In genomic region chr3:52845691-52846426, GRCh38 we compare ENCODE assay signal across 7 cellular contexts. TPM values are rescaled to one million over a fixed set of nuclear protein-coding genes. Genes with fewer than 3 reads are reported as not detected.
DNase-seq lines count a peak whose midpoint lies in the region; ATAC-seq and TF ChIP-seq lines count a peak whose summit lies in the region.
"Had no signal": no experiment of that assay in that cellular context is flagged by ENCODE, and none has a peak within 500 bp of the region (broad histone marks: within the 10 kb centered on the region; RNA-seq: fewer than 3 reads in every experiment).

No MANE protein-coding gene starts in this region.

- no peak overlapping the region for H3K4me3 ChIP-seq in fibroblast of lung (replicated peaks in 1 of 4; ENCODE audit: control extremely low read depth in 1 of 4, insufficient read depth in 1 of 4, low read depth in 3 of 4, low read length in 4 of 4)
- no peak overlapping the region for H3K4me3 ChIP-seq in tibial nerve
- H3K4me3 ChIP-seq in SJCRH30: no peak overlapping the region

- H3K4me1 ChIP-seq in fibroblast of lung (ENCODE audit: control insufficient read depth, extremely low read depth, insufficient read depth, low read length) (peaks cover 6% of the 10 kb centered on the region), tibial nerve (peaks cover 0 to 41% (median 9%) of the 10 kb centered on the region in 4 donors), SJCRH30 (no peaks in the 10 kb centered on the region)

- 58 to 68% methylated on average over 7 of the region's 7 CpGs for WGBS in tibial nerve, 2 donors

- TF ChIP-seq CTCF in fibroblast of lung (conservative IDR thresholded peaks at IDR 0.05 in 1 of 2, IDR thresholded peaks at IDR 0.05 in 1 of 2; ENCODE audit: low read depth in 1 of 2, low read length in 2 of 2) (peak; percentile 17 to 47), tibial nerve (IDR thresholded peaks at IDR 0.05) (peak in 4 of 5 experiments; percentile 19 to 54 (median 44))

- no peaks in the 10 kb centered on the region for H3K27me3 ChIP-seq in fibroblast of lung (ENCODE audit: control insufficient read depth, insufficient read depth, low read length)
- no peaks in the 10 kb centered on the region for H3K27me3 ChIP-seq in tibial nerve
- H3K27me3 ChIP-seq in SJCRH30: no peaks in the 10 kb centered on the region

- peaks cover 6% of the 10 kb centered on the region for H3K36me3 ChIP-seq in fibroblast of lung (ENCODE audit: control insufficient read depth, insufficient read depth, low read length)
- peaks cover 0 to 70% (median 6%) of the 10 kb centered on the region in 3 donors for H3K36me3 ChIP-seq in tibial nerve
- H3K36me3 ChIP-seq in SJCRH30: no peaks in the 10 kb centered on the region

- H3K27ac ChIP-seq in fibroblast of lung (ENCODE audit: insufficient read depth, low read length): no peak overlapping the region
- peak overlapping the region; percentile 46 to 89 (median 78) for H3K27ac ChIP-seq in tibial nerve
- no peak overlapping the region for H3K27ac ChIP-seq in SJCRH30

- DNase-seq in activated CD8-positive, alpha-beta memory T cell treated with anti-CD3 and anti-CD28 coated beads, Interleukin-2, amount 50 U/mL, for 4 hours: peak; percentile 33
- DNase-seq in activated CD8-positive, alpha-beta memory T cell treated with anti-CD3 and anti-CD28 coated beads for 24 hours: no peak
- no peak for DNase-seq in fibroblast of lung (ENCODE audit: low read depth in 2 of 2)
- no peak for DNase-seq in tibial nerve (ENCODE audit: low spot score in 2 of 2)
- no peak for DNase-seq in SJCRH30

- no peak overlapping the region for H3K9ac ChIP-seq in fibroblast of lung (ENCODE audit: insufficient read depth, low read length)

- no peak overlapping the region for H2AFZ ChIP-seq in fibroblast of lung (ENCODE audit: low read length)

- H3K79me2 ChIP-seq in fibroblast of lung (ENCODE audit: control insufficient read depth, insufficient read depth, low read length): no peaks in the 10 kb centered on the region

- no peaks in the 10 kb centered on the region for H3K9me3 ChIP-seq in fibroblast of lung (ENCODE audit: control insufficient read depth, insufficient read depth, low read depth, low read length)
- H3K9me3 ChIP-seq in tibial nerve: no peaks in the 10 kb centered on the region
- H3K9me3 ChIP-seq in SJCRH30 (replicated peaks): no peaks in the 10 kb centered on the region

- no peak for ATAC-seq in HG03135 (IDR thresholded peaks at IDR 0.05; ENCODE audit: unreplicated experiment)

- no peak overlapping the region for H3K4me2 ChIP-seq in fibroblast of lung (ENCODE audit: extremely low read depth, insufficient read depth, low read length)

- no peak for TF ChIP-seq POLR2A in tibial nerve (IDR thresholded peaks at IDR 0.05)

- H4K20me1 ChIP-seq in fibroblast of lung (ENCODE audit: control insufficient read depth, extremely low read depth, insufficient read depth, low read length): no peaks in the 10 kb centered on the region

- TF ChIP-seq EP300 in tibial nerve (IDR thresholded peaks at IDR 0.05): no peak

RNA-seq across cellular contexts. Expression of gene MUSTN1, which starts 11.0 kb away (rescaled TPM):
- total RNA-seq in fibroblast of lung: not detected in 2 replicates
- 3.2 TPM in 1 of 2 replicates, not detected in the other for polyA plus RNA-seq in fibroblast of lung
- polyA plus RNA-seq in fibroblast of lung (2012): 0.39 and 5.2 TPM in 2 replicates
- polyA minus RNA-seq in fibroblast of lung (ENCODE audit: low replicate concordance): 4.6 TPM in 1 of 2 replicates, not detected in the other
- total RNA-seq in tibial nerve: 10 to 100 TPM; 38.5 to 77.9 (median 64.9) TPM
- 35.7 and 38.6 TPM in 2 replicates for total RNA-seq in SJCRH30 (2014; rRNA removed; shearing (Covaris generic))
- polyA plus RNA-seq: CD4-positive, alpha-beta memory T cell had no signal

RNA-seq across cellular contexts. Expression of gene ITIH4, which starts 15.4 kb away (rescaled TPM):
- total RNA-seq in fibroblast of lung: 2.6 TPM in 2 replicates
- polyA plus RNA-seq in fibroblast of lung: 0.36 and 1.1 TPM in 2 replicates
- polyA plus RNA-seq in fibroblast of lung (2012): 0.40 and 0.79 TPM in 2 replicates
- 1.0 TPM in 1 of 2 replicates, not detected in the other for polyA minus RNA-seq in fibroblast of lung (ENCODE audit: low replicate concordance)
- total RNA-seq in tibial nerve: 10 to 100 TPM in 2 of 4 donors, 1 to 10 TPM in 2; 5.4 to 24.9 (median 10.1) TPM
- 0.71 TPM in 1 of 2 replicates, not detected in the other for total RNA-seq in SJCRH30 (2014; rRNA removed; shearing (Covaris generic))

RNA-seq across cellular contexts. Expression of gene ITIH3, which starts 51.3 kb away (rescaled TPM):
- total RNA-seq in fibroblast of lung: under 0.01 and 0.17 TPM in 2 replicates
- polyA plus RNA-seq in fibroblast of lung: 0.05 and 1.5 TPM in 2 replicates
- polyA plus RNA-seq in fibroblast of lung (2012): 1.7 TPM in 1 of 2 replicates, not detected in the other
- not detected in 2 replicates for polyA minus RNA-seq in fibroblast of lung (ENCODE audit: low replicate concordance)
- total RNA-seq in tibial nerve: 10 to 100 TPM in 3 of 4 donors, 1 to 10 TPM in 1; 9.4 to 29.6 (median 20.1) TPM
- 0.28 TPM in 1 of 2 replicates, not detected in the other for total RNA-seq in SJCRH30 (2014; rRNA removed; shearing (Covaris generic))
- total RNA-seq: CD4-positive, alpha-beta memory T cell had no signal
- polyA plus RNA-seq: CD4-positive, alpha-beta memory T cell had no signal

RNA-seq across cellular contexts. Expression of gene STIMATE, which starts 51.5 kb away (rescaled TPM):
- total RNA-seq in fibroblast of lung (10.3 and 13.0 TPM in 2 replicates), tibial nerve (10 to 100 TPM; 35.4 to 82.3 (median 46.0) TPM)
- 11.6 and 11.7 TPM in 2 replicates for polyA plus RNA-seq in fibroblast of lung
- polyA plus RNA-seq in fibroblast of lung (2012): 13.4 and 15.5 TPM in 2 replicates
- 25.5 and 31.9 TPM in 2 replicates for polyA minus RNA-seq in fibroblast of lung (ENCODE audit: low replicate concordance)
- 12.1 and 14.7 TPM in 2 replicates for total RNA-seq in SJCRH30 (2014; rRNA removed; shearing (Covaris generic))

Comparison
In these comparisons a context has a peak if more than half of its experiments do, and no peak if none do; other contexts are left out.
1. H3K27ac ChIP-seq: peak in tibial nerve (4 of 4); none in fibroblast of lung (single experiment) and SJCRH30 (single experiment).
2. RNA of gene MUSTN1, which starts 11.0 kb away (total RNA-seq): 38.5 to 77.9 TPM in tibial nerve and 35.7 to 38.6 TPM in SJCRH30; not detected in fibroblast of lung; every median in the first group is over 10 times any median in the second.